ENCODE assay signal across 1 cellular context in the genomic region with DNA sequence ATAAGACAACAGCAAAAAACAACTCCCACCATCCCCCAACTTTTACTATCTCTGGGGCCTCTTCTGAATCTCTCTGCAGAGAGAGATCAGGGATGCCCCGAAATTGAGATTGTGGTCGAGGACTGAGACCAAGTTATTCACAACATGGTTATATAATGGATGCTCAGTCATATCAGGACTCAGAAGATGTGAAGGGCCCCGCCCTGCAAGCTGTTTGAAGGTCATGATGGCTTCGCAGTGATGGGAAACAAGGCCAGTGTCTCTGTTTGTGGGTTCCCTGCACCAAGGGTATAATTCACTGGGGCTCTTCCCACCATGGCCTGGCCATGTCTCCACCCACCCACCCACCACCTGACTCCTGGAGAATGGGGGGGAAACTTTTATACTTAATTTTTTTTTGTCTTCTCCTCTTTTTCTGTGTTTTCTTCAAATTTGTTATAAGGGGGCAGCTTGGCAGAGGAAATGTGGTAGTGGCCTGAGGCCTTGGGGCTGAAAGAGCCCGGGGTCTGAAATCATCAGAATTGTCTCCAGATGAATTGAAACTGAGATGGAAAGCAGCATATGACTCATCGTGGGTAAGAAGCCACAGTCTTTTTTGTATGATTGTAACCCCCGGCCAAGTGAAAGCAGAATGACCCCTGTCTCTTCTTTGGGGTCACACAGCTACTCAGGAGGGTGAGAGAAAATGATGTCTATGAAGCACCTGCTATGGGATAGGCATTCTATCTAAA.
TF ChIP-seq lines count a peak whose summit lies in the region.

No MANE protein-coding gene starts in this region.

TF ChIP-seq in GM23338, 12 proteins besides CTCF, POLR2A, EP300 and RAD21 (continued from another document):
- TF ChIP-seq POLR2AphosphoS5 (IDR thresholded peaks at IDR 0.05; ENCODE audit: low read depth) (no peak), STAT1 (IDR thresholded peaks at IDR 0.05; ENCODE audit: unreplicated experiment) (no peak), ZNF114 (CRISPR knock-in tag; IDR thresholded peaks at IDR 0.05) (no peak), ZNF331 (CRISPR knock-in tag; IDR thresholded peaks at IDR 0.05; ENCODE audit: low read depth) (no peak)
TF ChIP-seq in GM23338: peak in this region for 0.
